Comparison of ENCODE assay signal across 8 cellular contexts in the genomic region with DNA sequence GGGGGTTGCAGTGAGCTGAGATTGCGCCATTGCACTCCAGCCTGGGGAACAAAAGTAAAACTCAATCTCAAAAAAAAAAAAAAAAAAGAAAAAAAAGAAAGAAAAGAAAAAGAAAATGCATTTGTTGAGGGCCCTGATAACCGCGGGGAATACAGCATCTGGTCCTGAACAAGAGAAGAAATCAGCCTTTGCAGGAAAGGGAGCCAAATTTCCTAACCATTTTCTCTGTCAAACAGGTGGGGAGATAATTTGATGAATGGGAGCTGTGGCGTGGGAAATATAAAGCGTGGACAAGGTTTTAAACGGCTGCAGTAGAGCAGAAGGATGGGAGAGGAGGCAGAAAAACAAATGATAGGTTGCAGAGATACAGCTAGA. TPM values are rescaled to one million over a fixed set of nuclear protein-coding genes. Genes with fewer than 3 reads are reported as not detected.
DNase-seq lines count a peak whose midpoint lies in the region; ATAC-seq and TF ChIP-seq lines count a peak whose summit lies in the region.

No MANE protein-coding gene starts in this region.

- peak overlapping the region; percentile 88 for H3K4me2 ChIP-seq in mesendoderm (ENCODE audit: low read length)

- H3K27me3 ChIP-seq in cardiac muscle cell (no peaks in the 10 kb centered on the region), mesendoderm (ENCODE audit: insufficient read depth, low read length, poor library complexity) (no peaks in the 10 kb centered on the region), upper lobe of right lung (no peaks in the 10 kb centered on the region)

- peak overlapping the region; percentile 78 for H3K9ac ChIP-seq in mesendoderm (ENCODE audit: low read length)

- H4K8ac ChIP-seq in mesendoderm (ENCODE audit: low read depth, low read length), result peak overlapping the region; percentile 42

- no peak overlapping the region for H2BK5ac ChIP-seq in mesendoderm (ENCODE audit: low read length)

- peaks cover 42% of the 10 kb centered on the region for H3K36me3 Mint-ChIP-seq in brain

- no peak overlapping the region for H2BK120ac ChIP-seq in mesendoderm (ENCODE audit: low read depth, low read length)

- intact Hi-C loops in cardiac septum (cut with DNase I) (no loop called here), upper lobe of right lung (cut with DNase I) (no loop called here)

- peak overlapping the region; percentile 7 for H2AK5ac ChIP-seq in mesendoderm (ENCODE audit: low read length)

- peak overlapping the region; percentile 86 to 96 (median 92) for H3K27ac Mint-ChIP-seq in brain

- peaks cover 15% of the 10 kb centered on the region for H3K79me1 ChIP-seq in mesendoderm (ENCODE audit: low read length)

- H2BK15ac ChIP-seq in mesendoderm (replicated peaks; ENCODE audit: low read depth), result no peak overlapping the region

- peak overlapping the region; percentile 56 for H3K4ac ChIP-seq in mesendoderm (ENCODE audit: low read depth, low read length)

- no peak overlapping the region for H4K5ac ChIP-seq in mesendoderm (ENCODE audit: low read length)

- peak overlapping the region; percentile 89 for H3K56ac ChIP-seq in mesendoderm (ENCODE audit: low read length)

- peak overlapping the region; percentile 87 to 93 (median 89) for H3K4me3 Mint-ChIP-seq in brain

- H3K27me3 Mint-ChIP-seq in brain, result peaks cover 9% of the 10 kb centered on the region

- H3K4me3 ChIP-seq in cardiac muscle cell (peak overlapping the region; percentile 40), mesendoderm (ENCODE audit: low read length) (peak overlapping the region; percentile 69), upper lobe of right lung (peak overlapping the region; percentile 80)

- H3K4me1 ChIP-seq in cardiac muscle cell (ENCODE audit: low read depth) (peaks cover 3% of the 10 kb centered on the region), mesendoderm (ENCODE audit: control insufficient read depth, low read depth, low read length) (peaks cover 3% of the 10 kb centered on the region), upper lobe of right lung (peaks cover 22% of the 10 kb centered on the region)

- H3K4me1 Mint-ChIP-seq in brain, result peaks cover 59% of the 10 kb centered on the region

- H3K23ac ChIP-seq in mesendoderm (ENCODE audit: low read length), result no peak overlapping the region

- no CpG with 5 or more reads among the region's 6 CpGs for WGBS in mesendoderm (ENCODE audit: extremely low coverage, insufficient coverage, low lambda C conversion rate)

- H3K79me2 ChIP-seq in mesendoderm (ENCODE audit: control insufficient read depth, insufficient read depth, low read length), result peaks cover 26% of the 10 kb centered on the region

- peaks cover 0 to 11% (median 0%) of the 10 kb centered on the region in 5 experiments for H3K9me3 Mint-ChIP-seq in brain

- ATAC-seq in upper lobe of right lung (no peak), GM19452 (IDR thresholded peaks at IDR 0.05; ENCODE audit: unreplicated experiment) (no peak), HG02623 (IDR thresholded peaks at IDR 0.05; ENCODE audit: unreplicated experiment) (no peak), GM18519 (IDR thresholded peaks at IDR 0.05; ENCODE audit: low FRiP score, unreplicated experiment) (no peak)

- DNase-seq in cardiac muscle cell (ENCODE audit: low read depth in 1 of 2, low spot score in 1 of 2) (no peak), cardiac septum (ENCODE audit: low spot score) (no peak), mesendoderm (no peak), upper lobe of right lung (no peak)

- H3K18ac ChIP-seq in mesendoderm (ENCODE audit: low read length), result peak overlapping the region; percentile 31

- H3K9me3 ChIP-seq in cardiac muscle cell (ENCODE audit: low read depth), result no peaks in the 10 kb centered on the region
- no peaks in the 10 kb centered on the region for H3K9me3 ChIP-seq in upper lobe of right lung

- no peaks in the 10 kb centered on the region for H3K36me3 ChIP-seq in cardiac muscle cell
- H3K36me3 ChIP-seq in mesendoderm (ENCODE audit: control insufficient read depth, insufficient read depth, low read length), result no peaks in the 10 kb centered on the region
- no peaks in the 10 kb centered on the region for H3K36me3 ChIP-seq in upper lobe of right lung

- TF ChIP-seq CTCF in cardiac muscle cell (IDR thresholded peaks at IDR 0.05; ENCODE audit: low read depth, low read length) (no peak), brain (conservative IDR thresholded peaks at IDR 0.05) (no peak), upper lobe of right lung (IDR thresholded peaks at IDR 0.05) (no peak)

- peak overlapping the region; percentile 90 for H3K27ac ChIP-seq in cardiac muscle cell
- no peak overlapping the region for H3K27ac ChIP-seq in mesendoderm (ENCODE audit: low read depth, low read length)
- peak overlapping the region; percentile 93 for H3K27ac ChIP-seq in upper lobe of right lung

RNA-seq across cellular contexts. Expression of gene E2F6, which starts 0.9 kb away (rescaled TPM):
- total RNA-seq in cardiac muscle cell (22.6 and 27.2 TPM in 2 replicates), cardiac septum (18.7 TPM), upper lobe of right lung (14.5 TPM)
- polyA plus RNA-seq in cardiac muscle cell (22.6 and 23.5 TPM in 2 replicates), brain (ENCODE audit: insufficient read depth, low read depth, low replicate concordance) (14.9 TPM)
- 11.2 TPM for polyA plus RNA-seq in mesendoderm (2013, experiment 1 of 2)
- 11.6 TPM for polyA plus RNA-seq in mesendoderm (2013, experiment 2 of 2)
